In genomic region chr1:164443166-164443565, GRCh38 we compare ENCODE assay signal across 28 cellular contexts.
"Had no signal": no experiment of that assay in that cellular context is flagged by ENCODE, and none has a peak within 500 bp of the region (broad histone marks: within the 10 kb centered on the region; RNA-seq: fewer than 3 reads in every experiment).

No MANE protein-coding gene starts in this region.

- DNase-seq: activated CD4-positive, alpha-beta T cell treated with anti-CD3 and anti-CD28 coated beads for 36 hours; activated CD4-positive, alpha-beta T cell treated with anti-CD3 and anti-CD28 coated beads, Interleukin-2, amount 50 U/mL, for 1 hour; activated CD8-positive, alpha-beta memory T cell treated with anti-CD3 and anti-CD28 coated beads, Interleukin-2, amount 50 U/mL, for 4 hours; activated CD8-positive, alpha-beta T cell treated with anti-CD3 and anti-CD28 coated beads for 36 hours; activated naive CD4-positive, alpha-beta T cell treated with anti-CD3 and anti-CD28 coated beads, Interleukin-2, amount 50 U/mL, for 16 hours; activated naive CD8-positive, alpha-beta T cell treated with anti-CD3 and anti-CD28 coated beads, Interleukin-2, amount 10 ng/mL, durations not matched to agents 7 days and 5 days; activated T-cell treated with anti-CD3 and anti-CD28 coated beads, Interleukin-2, amount 50 U/mL, for 72 hours; amniotic stem cell; body of pancreas; NCI-H1048; NCI-H1694; NCI-H2029; NCI-H345; NCI-H510A; NCI-H526 treated with DMSO at 0.1 percent for 48 hours; NCI-H82; NK-92 treated with Interleukin-12 subunit alpha and Interleukin-12 subunit beta, amount 100 ng/mL, for 24 hours; OCI-M1; RPMI8226; T-cell; T-helper 2 cell; T1000; WERI-Rb-1 had no signal

- H3K4me3 ChIP-seq: ascending aorta, body of pancreas, cardiac muscle cell, SK-N-MC had no signal

- ATAC-seq: activated CD4-positive, alpha-beta T cell treated with anti-CD3 and anti-CD28 coated beads for 36 hours; activated CD8-positive, alpha-beta T cell treated with anti-CD3 and anti-CD28 coated beads for 36 hours; activated T-cell treated with anti-CD3 and anti-CD28 coated beads, Interleukin-2, amount 50 U/mL, for 72 hours; body of pancreas; Panc1; Right ventricle myocardium inferior; T-cell had no signal
